In the genomic region with DNA sequence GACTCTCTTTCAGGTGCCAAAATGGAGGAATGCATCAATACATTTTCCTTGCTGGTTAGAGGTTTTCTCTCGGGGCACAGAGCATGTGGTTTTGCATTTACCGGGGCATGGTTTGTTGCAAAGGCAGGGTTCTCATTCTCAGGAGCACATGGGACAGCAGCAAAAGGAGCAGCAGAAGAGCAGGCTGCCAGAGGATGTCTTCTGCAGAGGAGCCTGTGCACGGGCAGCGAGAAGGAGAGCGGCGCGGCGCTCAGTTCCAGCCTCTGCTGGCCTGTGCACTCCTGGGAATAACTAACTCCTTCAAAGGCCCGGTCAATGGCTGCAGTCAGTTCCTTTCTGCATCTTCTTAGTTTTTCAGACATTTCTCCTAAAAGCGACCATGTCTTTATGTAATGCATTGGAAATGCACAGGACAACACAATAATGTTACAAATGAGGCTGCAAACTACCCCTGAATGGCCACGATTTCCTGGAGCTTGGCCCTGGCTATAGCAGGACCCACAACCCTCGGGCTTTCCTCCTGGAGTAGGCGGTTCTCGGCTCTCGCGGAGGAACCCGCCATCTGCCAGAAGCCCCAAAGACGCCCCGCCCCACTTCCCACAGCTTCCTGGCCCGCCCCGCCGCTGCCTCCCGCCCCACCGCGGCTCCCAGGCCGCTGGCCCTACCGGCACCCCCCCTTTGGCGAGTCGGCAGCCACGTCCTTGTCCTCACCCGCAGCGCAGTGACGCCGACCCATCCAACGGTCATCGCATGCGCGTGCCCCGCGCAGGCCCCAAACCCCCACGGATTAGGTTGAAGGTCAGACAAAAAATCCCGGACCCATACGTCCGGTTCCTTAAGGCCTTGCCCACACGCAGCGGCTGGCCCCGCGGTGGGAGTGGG, we compare ENCODE assay signal across 8 cellular contexts. TPM values are rescaled to one million over a fixed set of nuclear protein-coding genes. Genes with fewer than 3 reads are reported as not detected.
A peak's percentile ranks its signal among the peaks of the same experiment; 100 is the strongest.
DNase-seq lines count a peak whose midpoint lies in the region; ATAC-seq and TF ChIP-seq lines count a peak whose summit lies in the region.

A gene (minus strand): TSS at position 758 of the 882 bp plus-strand sequence. CDS start 360 bp downstream, at position 398.

- BruUV-seq in Panc1 (replicated peaks; lab: Mats Ljungman, UMichigan) = no TSS peak

- CTCF ChIA-PET in Panc1 (lab: Charles Lee) = no interaction called here

- H3K27ac ChIP-seq in BLaER1 (peak within 1 kb of the TSS; percentile 90), Panc1 (ENCODE audit: low read length) (peak within 1 kb of the TSS; percentile 83), neural cell (ENCODE audit: low read length) (no peak within 1 kb of the TSS)

- H3K27me3 ChIP-seq in BLaER1 (no peaks in the 10 kb centered on the region), Panc1 (ENCODE audit: control insufficient read depth, insufficient read depth, low read length) (no peaks in the 10 kb centered on the region), neural cell (ENCODE audit: insufficient read depth, low read depth, low read length) (no peaks in the 10 kb centered on the region)

- POLR2A ChIA-PET in Panc1 (lab: Charles Lee) = interaction anchor here (0.5 kb wide), 1 partner anchor 336 kb away, joined by 3 read pairs; no protein-coding TSS in a partner anchor

- TF ChIP-seq CTCF in Panc1 (IDR thresholded peaks at IDR 0.05) = no peak
- no peak for TF ChIP-seq CTCF in foreskin fibroblast (IDR thresholded peaks at IDR 0.05; ENCODE audit: low read depth, low read length)
- no peak for TF ChIP-seq CTCF in neural cell (IDR thresholded peaks at IDR 0.05; ENCODE audit: poor library complexity, severe bottlenecking)

- intact Hi-C loops in Panc1 (cut with micrococcal nuclease; ENCODE audit: unreplicated experiment) = no loop called here

- H2AFZ ChIP-seq in neural cell (ENCODE audit: low read depth, low read length) = no peak within 1 kb of the TSS

- H3K4me3 ChIP-seq in BLaER1 = peak within 1 kb of the TSS; percentile 63
- H3K4me3 ChIP-seq in Panc1 (ENCODE audit: low read depth in 2 of 2, low read length in 2 of 2) = peak within 1 kb of the TSS; percentile 41 to 51
- peak within 1 kb of the TSS; percentile 54 to 57 for H3K4me3 ChIP-seq in foreskin fibroblast (ENCODE audit: low read depth in 1 of 2, low read length in 2 of 2)
- no peak within 1 kb of the TSS for H3K4me3 ChIP-seq in neural cell (ENCODE audit: low read length)

- H3K36me3 ChIP-seq in BLaER1 (peaks cover 47% of the 10 kb centered on the region), Panc1 (ENCODE audit: control insufficient read depth, insufficient read depth, low read length) (no peaks in the 10 kb centered on the region), neural cell (ENCODE audit: insufficient read depth, low read length) (no peaks in the 10 kb centered on the region)

- no peak for TF ChIP-seq EP300 in neural cell (conservative IDR thresholded peaks at IDR 0.05; ENCODE audit: poor library complexity, severe bottlenecking)

- H3K9me2 ChIP-seq in neural cell (ENCODE audit: insufficient read depth, low read length) = no peaks in the 10 kb centered on the region

- H3K4me1 ChIP-seq in BLaER1 (peaks cover 47% of the 10 kb centered on the region), Panc1 (ENCODE audit: control insufficient read depth, insufficient read depth, low read length) (peaks cover 7% of the 10 kb centered on the region)

- H3K9ac ChIP-seq in BLaER1 (peak within 1 kb of the TSS; percentile 80), neural cell (ENCODE audit: low read length) (no peak within 1 kb of the TSS)

- H4K20me1 ChIP-seq in BLaER1 = no peaks in the 10 kb centered on the region
- H4K20me1 ChIP-seq in neural cell (ENCODE audit: insufficient read depth) = no peaks in the 10 kb centered on the region

- no peaks in the 10 kb centered on the region for H3K79me2 ChIP-seq in neural cell (replicated peaks; ENCODE audit: insufficient read depth, low read length)

- peak; percentile 67 for ATAC-seq in GM21515 (IDR thresholded peaks at IDR 0.05; ENCODE audit: unreplicated experiment)
- ATAC-seq in Panc1 = peak; percentile 94

- H3K4me2 ChIP-seq in BLaER1 = peak within 1 kb of the TSS; percentile 98
- H3K4me2 ChIP-seq in neural cell (ENCODE audit: low read length) = no peak within 1 kb of the TSS

- in situ Hi-C loops in Panc1 (cut with HindIII; ENCODE audit: low pct_unique_long_range_greater_than_20kb, low sequenced_read_pairs) = no loop called here

- no peak for TF ChIP-seq RAD21 in neural cell (conservative IDR thresholded peaks at IDR 0.05)

- DNase-seq in Panc1 (ENCODE audit: low read depth, low spot score) = no peak
- DNase-seq in activated gamma-delta T cell (lab: John Stamatoyannopoulos, UW) = peak; percentile 44
- DNase-seq in foreskin fibroblast = peak; percentile 85 to 93
- peak; percentile 69 for DNase-seq in stimulated activated naive CD4-positive, alpha-beta T cell treated with Interleukin-2 at 50 U/mL for 16 hours (lab: John Stamatoyannopoulos, UW)
- no peak for DNase-seq in NCI-H187 treated with DMSO at 0.1 percent for 48 hours (lab: John Stamatoyannopoulos, UW)

- no peaks in the 10 kb centered on the region for H3K9me3 ChIP-seq in BLaER1
- H3K9me3 ChIP-seq in Panc1 (ENCODE audit: control insufficient read depth, insufficient read depth, low read depth, low read length) = no peaks in the 10 kb centered on the region
- no peaks in the 10 kb centered on the region for H3K9me3 ChIP-seq in neural cell (ENCODE audit: low read length)

- no peaks in the 10 kb centered on the region for H3F3A ChIP-seq in neural cell (ENCODE audit: insufficient read depth, low read length, poor library complexity, severe bottlenecking)

TF ChIP-seq in neural cell, 6 proteins besides CTCF, POLR2A, EP300 and RAD21:
- TF ChIP-seq SMC3 (conservative IDR thresholded peaks at IDR 0.05; ENCODE audit: poor library complexity) (no peak), POLR2AphosphoS5 (IDR thresholded peaks at IDR 0.05) (no peak), MXI1 (conservative IDR thresholded peaks at IDR 0.05; ENCODE audit: poor library complexity, severe bottlenecking) (no peak), TAF1 (IDR thresholded peaks at IDR 0.05; ENCODE audit: low read depth) (no peak), EZH2 (IDR thresholded peaks at IDR 0.05; ENCODE audit: borderline replicate concordance, insufficient read depth, low read length, poor library complexity, severe bottlenecking) (no peak)
- TF ChIP-seq, protein P1, sequence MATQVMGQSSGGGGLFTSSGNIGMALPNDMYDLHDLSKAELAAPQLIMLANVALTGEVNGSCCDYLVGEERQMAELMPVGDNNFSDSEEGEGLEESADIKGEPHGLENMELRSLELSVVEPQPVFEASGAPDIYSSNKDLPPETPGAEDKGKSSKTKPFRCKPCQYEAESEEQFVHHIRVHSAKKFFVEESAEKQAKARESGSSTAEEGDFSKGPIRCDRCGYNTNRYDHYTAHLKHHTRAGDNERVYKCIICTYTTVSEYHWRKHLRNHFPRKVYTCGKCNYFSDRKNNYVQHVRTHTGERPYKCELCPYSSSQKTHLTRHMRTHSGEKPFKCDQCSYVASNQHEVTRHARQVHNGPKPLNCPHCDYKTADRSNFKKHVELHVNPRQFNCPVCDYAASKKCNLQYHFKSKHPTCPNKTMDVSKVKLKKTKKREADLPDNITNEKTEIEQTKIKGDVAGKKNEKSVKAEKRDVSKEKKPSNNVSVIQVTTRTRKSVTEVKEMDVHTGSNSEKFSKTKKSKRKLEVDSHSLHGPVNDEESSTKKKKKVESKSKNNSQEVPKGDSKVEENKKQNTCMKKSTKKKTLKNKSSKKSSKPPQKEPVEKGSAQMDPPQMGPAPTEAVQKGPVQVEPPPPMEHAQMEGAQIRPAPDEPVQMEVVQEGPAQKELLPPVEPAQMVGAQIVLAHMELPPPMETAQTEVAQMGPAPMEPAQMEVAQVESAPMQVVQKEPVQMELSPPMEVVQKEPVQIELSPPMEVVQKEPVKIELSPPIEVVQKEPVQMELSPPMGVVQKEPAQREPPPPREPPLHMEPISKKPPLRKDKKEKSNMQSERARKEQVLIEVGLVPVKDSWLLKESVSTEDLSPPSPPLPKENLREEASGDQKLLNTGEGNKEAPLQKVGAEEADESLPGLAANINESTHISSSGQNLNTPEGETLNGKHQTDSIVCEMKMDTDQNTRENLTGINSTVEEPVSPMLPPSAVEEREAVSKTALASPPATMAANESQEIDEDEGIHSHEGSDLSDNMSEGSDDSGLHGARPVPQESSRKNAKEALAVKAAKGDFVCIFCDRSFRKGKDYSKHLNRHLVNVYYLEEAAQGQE (IDR thresholded peaks at IDR 0.05; ENCODE audit: borderline replicate concordance) = no peak

RNA-seq across cellular contexts. Expression of the gene that starts here (rescaled TPM):
- 2.3 TPM for total RNA-seq in Panc1 (2021; ENCODE audit: unreplicated experiment)
- 1.1 TPM for polyA plus RNA-seq in Panc1 (2012; ENCODE audit: insufficient read length)
- polyA plus RNA-seq in neural cell = 15.6 and 18.0 TPM in 2 replicates
- polyA minus RNA-seq in neural cell = 9.5 and 11.0 TPM in 2 replicates

Comparison
In these comparisons a context has a peak if more than half of its experiments do, and no peak if none do; other contexts are left out.
1. DNase-seq: peak in activated gamma-delta T cell (single experiment), foreskin fibroblast (2 of 2) and stimulated activated naive CD4-positive, alpha-beta T cell treated with Interleukin-2 at 50 U/mL for 16 hours (single experiment); none in Panc1 (single experiment) and NCI-H187 treated with DMSO at 0.1 percent for 48 hours (single experiment).